19 cellular contexts compared by ENCODE assay signal in the genomic region with DNA sequence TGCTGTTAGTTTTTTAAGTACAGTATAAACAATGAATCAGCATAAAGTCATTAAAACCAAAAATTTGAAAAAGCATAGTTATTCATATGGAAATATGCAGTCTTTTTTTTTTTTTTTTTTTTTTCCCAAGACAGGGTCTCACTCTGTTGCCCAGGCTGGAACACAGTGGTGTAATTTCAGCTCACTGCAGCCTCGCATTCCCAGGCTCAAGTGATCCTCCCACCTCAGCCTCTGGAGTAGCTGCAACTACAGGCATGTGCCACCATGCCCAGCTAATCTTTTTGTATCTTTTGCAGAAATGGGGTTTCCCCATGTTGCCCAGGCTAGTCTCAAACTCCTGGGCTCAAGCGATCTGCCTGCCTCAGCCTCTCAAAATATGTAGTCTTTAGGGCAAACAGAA.
DNase-seq lines count a peak whose midpoint lies in the region; ATAC-seq, FAIRE-seq and TF ChIP-seq lines count a peak whose summit lies in the region.
"Had no signal": no experiment of that assay in that cellular context is flagged by ENCODE, and none has a peak within 500 bp of the region (broad histone marks: within the 10 kb centered on the region; RNA-seq: fewer than 3 reads in every experiment).

No MANE protein-coding gene starts in this region.

- peaks cover 49% of the 10 kb centered on the region for H3K4me1 Mint-ChIP-seq in endodermal cell
- H3K4me1 Mint-ChIP-seq: B cell, IgD-negative memory B cell had no signal

- H4K20me1 ChIP-seq in HCT116 (ENCODE audit: insufficient read depth), result no peaks in the 10 kb centered on the region

- in situ Hi-C loops in Panc1 (cut with HindIII; ENCODE audit: low pct_unique_long_range_greater_than_20kb, low sequenced_read_pairs), result no loop called here

- no peak for ATAC-seq in A549
- no peak for ATAC-seq in HCT116
- ATAC-seq in Panc1, result no peak
- no peak for ATAC-seq in GM21737 (IDR thresholded peaks at IDR 0.05; ENCODE audit: unreplicated experiment)
- no peak for ATAC-seq in left ventricle myocardium superior
- no peak for ATAC-seq in GM18519 (IDR thresholded peaks at IDR 0.05; ENCODE audit: low FRiP score, unreplicated experiment)
- no peak for ATAC-seq in GM21360 (IDR thresholded peaks at IDR 0.05; ENCODE audit: unreplicated experiment)

- H3K27me3 Mint-ChIP-seq in endodermal cell (ENCODE audit: insufficient read depth), result no peaks in the 10 kb centered on the region
- H3K27me3 Mint-ChIP-seq: B cell; CD4-positive, alpha-beta T cell; IgD-negative memory B cell had no signal

- DNase-seq in A549 (ENCODE audit: low read depth in 1 of 2, low spot score in 1 of 2) (no peak), HCT116 (ENCODE audit: low read depth, low spot score) (no peak), Panc1 (ENCODE audit: low read depth, low spot score) (no peak), endodermal cell (peak; percentile 73), left ventricle myocardium superior (no peak)
- DNase-seq: 8988T; ACHN; C1 segment of cervical spinal cord; Calu3; CD4-positive, alpha-beta T cell; DMS 273 treated with DMSO at 0.1 percent for 48 hours had no signal

- peaks cover 43% of the 10 kb centered on the region for H3K36me3 Mint-ChIP-seq in endodermal cell (ENCODE audit: low read depth)
- H3K36me3 Mint-ChIP-seq: IgD-negative memory B cell had no signal

- POLR2A ChIA-PET in A549 (lab: Yijun Ruan, JAX), result no interaction called here
- POLR2A ChIA-PET in HCT116 (lab: Charles Lee), result no interaction called here
- POLR2A ChIA-PET in Panc1 (lab: Charles Lee), result no interaction called here

- H3K27ac ChIP-seq in A549 (peak overlapping the region; percentile 42 to 46; a peak in 5 of 6 replicates), HCT116 (ENCODE audit: low read depth, low read length) (no peak overlapping the region), Panc1 (ENCODE audit: low read length) (peak overlapping the region; percentile 18; the same call in 1 of the 2 replicates), endodermal cell (ENCODE audit: low read depth, low read length) (no peak overlapping the region)
- H3K27ac ChIP-seq: KMS-11 had no signal

- H3K9me3 ChIP-seq in A549 (no peaks in the 10 kb centered on the region), HCT116 (ENCODE audit: control insufficient read depth in 1 of 2, insufficient read depth in 1 of 2, low read depth in 1 of 2, low read length in 2 of 2) (no peaks in the 10 kb centered on the region), Panc1 (ENCODE audit: control insufficient read depth, insufficient read depth, low read depth, low read length) (no peaks in the 10 kb centered on the region; the same call in 1 of the 2 replicates), endodermal cell (ENCODE audit: control insufficient read depth, low read length) (no peaks in the 10 kb centered on the region)

- TF ChIP-seq POLR2A in A549 (IDR thresholded peaks at IDR 0.05; ENCODE audit: low read length) (no peak), HCT116 (IDR thresholded peaks at IDR 0.05; ENCODE audit: borderline replicate concordance, extremely low read depth, insufficient read depth, insufficient read length) (no peak)

- WGBS in A549 (ENCODE audit: missing lambda C conversion rate), result 91% methylated on average over 2 of the region's 2 CpGs
- WGBS in endodermal cell (ENCODE audit: insufficient coverage in 1 of 2, insufficient read length in 1 of 2), 2 experiments, result 94 to 100% methylated on average over 1 to 2 of the region's 2 CpGs

- no peak for FAIRE-seq in A549 (lab: Jason Lieb, UNC)
- FAIRE-seq: GM12891, HTR-8/SVneo had no signal

- no peaks in the 10 kb centered on the region for H3K9me2 ChIP-seq in HCT116 (ENCODE audit: insufficient read depth)

- intact Hi-C loops in HCT116 (cut with micrococcal nuclease) (no loop called here), Panc1 (cut with micrococcal nuclease; ENCODE audit: unreplicated experiment) (no loop called here), left ventricle myocardium superior (cut with micrococcal nuclease) (no loop called here)

- H3K4me2 ChIP-seq in A549, result no peak overlapping the region
- H3K4me2 ChIP-seq in HCT116 (ENCODE audit: low read length), result no peak overlapping the region
- H3K4me2 ChIP-seq: KMS-11 had no signal

- CTCF ChIA-PET in A549 (lab: Yijun Ruan, JAX) (no interaction called here), HCT116 (lab: Charles Lee) (no interaction called here), Panc1 (lab: Charles Lee) (no interaction called here)

- H3K4me3 ChIP-seq in A549 (no peak overlapping the region), HCT116 (replicated peaks in 1 of 2; ENCODE audit: low read depth in 1 of 2, low read length in 2 of 2) (no peak overlapping the region), Panc1 (ENCODE audit: low read depth in 2 of 2, low read length in 2 of 2) (no peak overlapping the region), endodermal cell (ENCODE audit: low read length) (no peak overlapping the region)

- H3K9ac ChIP-seq in HCT116 (ENCODE audit: low read length), result no peak overlapping the region
- no peak overlapping the region for H3K9ac ChIP-seq in endodermal cell (ENCODE audit: extremely low read depth, low read length, poor library complexity, severe bottlenecking)
- H3K9ac ChIP-seq: KMS-11 had no signal

- H3K9me3 Mint-ChIP-seq in endodermal cell, result no peaks in the 10 kb centered on the region

- no peak for TF ChIP-seq CTCF in A549 (IDR thresholded peaks at IDR 0.05)
- TF ChIP-seq CTCF in HCT116 (IDR thresholded peaks at IDR 0.05 in 2 of 3, conservative IDR thresholded peaks at IDR 0.05 in 1 of 3; ENCODE audit: borderline replicate concordance in 1 of 3, insufficient read depth in 1 of 3, low read depth in 2 of 3, low read length in 2 of 3), result no peak
- no peak for TF ChIP-seq CTCF in Panc1 (IDR thresholded peaks at IDR 0.05)
- TF ChIP-seq CTCF in endodermal cell (conservative IDR thresholded peaks at IDR 0.05), result no peak

- H3K4me1 ChIP-seq in A549, result peaks cover 33% of the 10 kb centered on the region
- peaks cover 8 to 17% of the 10 kb centered on the region in 2 experiments; a peak in 3 of 4 replicates for H3K4me1 ChIP-seq in HCT116 (ENCODE audit: control insufficient read depth in 1 of 2, insufficient read depth in 2 of 2, low read length in 2 of 2)
- peaks cover 16% of the 10 kb centered on the region for H3K4me1 ChIP-seq in Panc1 (ENCODE audit: control insufficient read depth, insufficient read depth, low read length)
- peaks cover 6% of the 10 kb centered on the region for H3K4me1 ChIP-seq in endodermal cell (ENCODE audit: control insufficient read depth, insufficient read depth, low read length)

- H2AFZ ChIP-seq in HCT116 (ENCODE audit: low read depth, low read length, poor library complexity, severe bottlenecking), result peak overlapping the region; percentile 21

- TF ChIP-seq RAD21 in A549 (conservative IDR thresholded peaks at IDR 0.05 in 1 of 2, IDR thresholded peaks at IDR 0.05 in 1 of 2) (no peak), HCT116 (IDR thresholded peaks at IDR 0.05; ENCODE audit: low read depth) (no peak)

- RAD21 ChIA-PET in HCT116 (lab: Charles Lee; ENCODE audit: low non-redundant PET in 1 of 2, low total read pairs in 2 of 2, uncharacterized antibody in 2 of 2, unreplicated experiment in 2 of 2), result no interaction called here

- no peaks in the 10 kb centered on the region for H3K79me2 ChIP-seq in HCT116 (ENCODE audit: insufficient read depth, low read length)

- BruUV-seq in HCT116 (replicated peaks; lab: Mats Ljungman, UMichigan) (no TSS peak), Panc1 (replicated peaks; lab: Mats Ljungman, UMichigan) (no TSS peak)

- H3K36me3 ChIP-seq in HCT116 (ENCODE audit: control insufficient read depth in 1 of 2, insufficient read depth in 2 of 2, low read length in 2 of 2) (no peaks in the 10 kb centered on the region), Panc1 (ENCODE audit: control insufficient read depth, insufficient read depth, low read length) (no peaks in the 10 kb centered on the region), endodermal cell (ENCODE audit: control insufficient read depth, insufficient read depth, low read length) (peaks cover 41% of the 10 kb centered on the region)

- H3K4me3 Mint-ChIP-seq in endodermal cell, result no peak overlapping the region
- H3K4me3 Mint-ChIP-seq: B cell; CD4-positive, alpha-beta T cell; IgD-negative memory B cell had no signal

- H3K27ac Mint-ChIP-seq in endodermal cell, result peak overlapping the region; percentile 48
- H3K27ac Mint-ChIP-seq: B cell; CD4-positive, alpha-beta T cell; IgD-negative memory B cell had no signal

- no peaks in the 10 kb centered on the region for H3K27me3 ChIP-seq in HCT116 (ENCODE audit: insufficient read depth, low read length)
- no peaks in the 10 kb centered on the region for H3K27me3 ChIP-seq in Panc1 (ENCODE audit: control insufficient read depth, insufficient read depth, low read length)
- H3K27me3 ChIP-seq in endodermal cell (ENCODE audit: control insufficient read depth, insufficient read depth, low read length, poor library complexity, severe bottlenecking), result no peaks in the 10 kb centered on the region

- no peak for TF ChIP-seq EP300 in A549 (IDR thresholded peaks at IDR 0.05)

TF ChIP-seq in A549, 52 proteins besides CTCF, POLR2A, EP300 and RAD21:
- TF ChIP-seq TP53 (CRISPR knock-in tag; IDR thresholded peaks at IDR 0.05), result no peak
- peak; percentile 32 for TF ChIP-seq MAFK (IDR thresholded peaks at IDR 0.05; ENCODE audit: partially characterized antibody)
- no peak for TF ChIP-seq JUNB (IDR thresholded peaks at IDR 0.05)

TF ChIP-seq in HCT116, 20 proteins besides CTCF, POLR2A, EP300 and RAD21 (continues in another document):
- TF ChIP-seq EZH2phosphoT487 (IDR thresholded peaks at IDR 0.05; ENCODE audit: borderline replicate concordance) (no peak), ZFX (IDR thresholded peaks at IDR 0.05) (no peak), EGR1 (IDR thresholded peaks at IDR 0.05; ENCODE audit: low read depth) (no peak), ELF1 (IDR thresholded peaks at IDR 0.05; ENCODE audit: borderline replicate concordance, low read depth) (no peak)
- TF ChIP-seq, protein P1, sequence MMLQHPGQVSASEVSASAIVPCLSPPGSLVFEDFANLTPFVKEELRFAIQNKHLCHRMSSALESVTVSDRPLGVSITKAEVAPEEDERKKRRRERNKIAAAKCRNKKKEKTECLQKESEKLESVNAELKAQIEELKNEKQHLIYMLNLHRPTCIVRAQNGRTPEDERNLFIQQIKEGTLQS (IDR thresholded peaks at IDR 0.05), result no peak

Comparison
In these comparisons a context has a peak if more than half of its experiments do, and no peak if none do; other contexts are left out.
1. H3K27ac ChIP-seq: peak in A549 (2 of 2) and Panc1 (single experiment); none in HCT116 (single experiment) and endodermal cell (single experiment).